Comparison of ENCODE assay signal across 8 cellular contexts in genomic region chr11:77547863-77548551, GRCh38. TPM values are rescaled to one million over a fixed set of nuclear protein-coding genes. Genes with fewer than 3 reads are reported as not detected.
DNase-seq lines count a peak whose midpoint lies in the region; ATAC-seq, FAIRE-seq and TF ChIP-seq lines count a peak whose summit lies in the region.

No MANE protein-coding gene starts in this region.

- DNase-seq in D721Med (ENCODE audit: insufficient read length, low spot score) (peak; percentile 38), HL-60 (ENCODE audit: low read depth in 1 of 2, low spot score in 1 of 2) (peak in 1 of 2 experiments; percentile 66), NCI-H524 treated with DMSO at 0.1 percent for 48 hours (lab: John Stamatoyannopoulos, UW) (peak; percentile 9), glutamatergic neuron (no peak), progenitor cell of endocrine pancreas (ENCODE audit: low spot score, unreplicated experiment) (no peak), omental fat pad (ENCODE audit: low spot score) (no peak)
- DNase-seq in activated CD4-positive, alpha-beta memory T cell treated with anti-CD3 and anti-CD28 coated beads, Interleukin-2, amount 10 ng/mL, durations not matched to agents 7 days and 5 days, result peak; percentile 18

- no peaks in the 10 kb centered on the region for H3K27me3 ChIP-seq in HL-60 (ENCODE audit: insufficient read depth, poor library complexity, severe bottlenecking)

- peak; percentile 79 for TF ChIP-seq CTCF in D721Med (IDR thresholded peaks at IDR 0.05; ENCODE audit: insufficient read depth, missing control alignments)
- peak; percentile 19 for TF ChIP-seq CTCF in HL-60 (IDR thresholded peaks at IDR 0.05; ENCODE audit: insufficient read depth, low read length)
- TF ChIP-seq CTCF in glutamatergic neuron (IDR thresholded peaks at IDR 0.05; ENCODE audit: partially characterized antibody, unreplicated experiment), result peak; percentile 68
- TF ChIP-seq CTCF in progenitor cell of endocrine pancreas (IDR thresholded peaks at IDR 0.05; ENCODE audit: unreplicated experiment), result peak; percentile 76
- TF ChIP-seq CTCF in omental fat pad (IDR thresholded peaks at IDR 0.05), result no peak

- CTCF ChIA-PET in activated CD4-positive, alpha-beta memory T cell treated with anti-CD3 and anti-CD28 coated beads, Interleukin-2, amount 10 ng/mL, durations not matched to agents 7 days and 5 days (lab: Charles Lee), result interaction anchor here (1.0 to 1.7 kb wide), 14 partner anchors 9 to 420 kb away, joined by 3 to 16 read pairs (median 4); partner anchors contain the start of gene MYO7A

- no peak overlapping the region for H3K4me3 Mint-ChIP-seq in activated CD4-positive, alpha-beta memory T cell treated with anti-CD3 and anti-CD28 coated beads, Interleukin-2, amount 10 ng/mL, durations not matched to agents 7 days and 5 days
- no peak overlapping the region for H3K4me3 Mint-ChIP-seq in glutamatergic neuron (ENCODE audit: unreplicated experiment)
- no peak overlapping the region for H3K4me3 Mint-ChIP-seq in progenitor cell of endocrine pancreas (ENCODE audit: low read depth)

- no peak for FAIRE-seq in D721Med (lab: Jason Lieb, UNC)

- POLR2A ChIA-PET in activated CD4-positive, alpha-beta memory T cell treated with anti-CD3 and anti-CD28 coated beads, Interleukin-2, amount 10 ng/mL, durations not matched to agents 7 days and 5 days (lab: Charles Lee), result no interaction called here

- no peak overlapping the region for H3K27ac Mint-ChIP-seq in activated CD4-positive, alpha-beta memory T cell treated with anti-CD3 and anti-CD28 coated beads, Interleukin-2, amount 10 ng/mL, durations not matched to agents 7 days and 5 days
- H3K27ac Mint-ChIP-seq in glutamatergic neuron (ENCODE audit: unreplicated experiment), result no peak overlapping the region
- H3K27ac Mint-ChIP-seq in progenitor cell of endocrine pancreas, result no peak overlapping the region

- H3K9me3 Mint-ChIP-seq in activated CD4-positive, alpha-beta memory T cell treated with anti-CD3 and anti-CD28 coated beads, Interleukin-2, amount 10 ng/mL, durations not matched to agents 7 days and 5 days, result no peaks in the 10 kb centered on the region
- H3K9me3 Mint-ChIP-seq in glutamatergic neuron (ENCODE audit: unreplicated experiment), result peaks cover 2% of the 10 kb centered on the region
- H3K9me3 Mint-ChIP-seq in progenitor cell of endocrine pancreas (ENCODE audit: low read depth), result peaks cover 6% of the 10 kb centered on the region

- no peaks in the 10 kb centered on the region for H3K27me3 Mint-ChIP-seq in activated CD4-positive, alpha-beta memory T cell treated with anti-CD3 and anti-CD28 coated beads, Interleukin-2, amount 10 ng/mL, durations not matched to agents 7 days and 5 days
- H3K27me3 Mint-ChIP-seq in glutamatergic neuron (ENCODE audit: unreplicated experiment), result no peaks in the 10 kb centered on the region
- H3K27me3 Mint-ChIP-seq in progenitor cell of endocrine pancreas, result no peaks in the 10 kb centered on the region

- H3K4me3 ChIP-seq in HL-60 (replicated peaks; ENCODE audit: insufficient read depth, low read length), result no peak overlapping the region

- no peak overlapping the region for H3K27ac ChIP-seq in HL-60 (replicated peaks)

- H3K36me3 Mint-ChIP-seq in activated CD4-positive, alpha-beta memory T cell treated with anti-CD3 and anti-CD28 coated beads, Interleukin-2, amount 10 ng/mL, durations not matched to agents 7 days and 5 days (ENCODE audit: low read depth), result no peaks in the 10 kb centered on the region
- no peaks in the 10 kb centered on the region for H3K36me3 Mint-ChIP-seq in glutamatergic neuron (ENCODE audit: unreplicated experiment)
- H3K36me3 Mint-ChIP-seq in progenitor cell of endocrine pancreas (ENCODE audit: insufficient read depth), result no peaks in the 10 kb centered on the region

- peaks cover 4% of the 10 kb centered on the region for H3K4me1 Mint-ChIP-seq in activated CD4-positive, alpha-beta memory T cell treated with anti-CD3 and anti-CD28 coated beads, Interleukin-2, amount 10 ng/mL, durations not matched to agents 7 days and 5 days
- H3K4me1 Mint-ChIP-seq in glutamatergic neuron (ENCODE audit: low read depth, unreplicated experiment), result peaks cover 4% of the 10 kb centered on the region
- H3K4me1 Mint-ChIP-seq in progenitor cell of endocrine pancreas (ENCODE audit: low read depth), result no peaks in the 10 kb centered on the region

- ATAC-seq in omental fat pad (ENCODE audit: low FRiP score) (no peak), HG03442 (IDR thresholded peaks at IDR 0.05; ENCODE audit: unreplicated experiment) (no peak)

RNA-seq across cellular contexts. Expression of gene AQP11, which starts 41.7 kb away (rescaled TPM):
- under 1 TPM; 0.60 to 0.78 TPM for total RNA-seq in activated CD4-positive, alpha-beta memory T cell treated with anti-CD3 and anti-CD28 coated beads, Interleukin-2, amount 10 ng/mL, durations not matched to agents 7 days and 5 days
- total RNA-seq in glutamatergic neuron (ENCODE audit: unreplicated experiment), result 2.0 TPM
- 2.2 and 2.3 TPM in 2 replicates for total RNA-seq in progenitor cell of endocrine pancreas
- total RNA-seq in omental fat pad, result 1 to 10 TPM in 2 of 4 donors, under 1 TPM in 2; 0.47 to 1.7 (median 0.93) TPM

Comparison
In these comparisons a context has a peak if more than half of its experiments do, and no peak if none do; other contexts are left out.
1. DNase-seq: peak in D721Med (single experiment), NCI-H524 treated with DMSO at 0.1 percent for 48 hours (single experiment) and activated CD4-positive, alpha-beta memory T cell treated with anti-CD3 and anti-CD28 coated beads, Interleukin-2, amount 10 ng/mL, durations not matched to agents 7 days and 5 days (single experiment); none in glutamatergic neuron (single experiment), progenitor cell of endocrine pancreas (single experiment) and omental fat pad (single experiment).
2. CTCF ChIP-seq: peak in D721Med (single experiment), HL-60 (single experiment), glutamatergic neuron (single experiment) and progenitor cell of endocrine pancreas (single experiment); none in omental fat pad (0 of 3).